Comparison of ENCODE assay signal across 9 cellular contexts in genomic region chrX:119755981-119756533, GRCh38. TPM values are rescaled to one million over a fixed set of nuclear protein-coding genes. Genes with fewer than 3 reads are reported as not detected.
A peak's percentile ranks its signal among the peaks of the same experiment; 100 is the strongest.
DNase-seq lines count a peak whose midpoint lies in the region; ATAC-seq and TF ChIP-seq lines count a peak whose summit lies in the region.
"Had no signal": no experiment of that assay in that cellular context is flagged by ENCODE, and none has a peak within 500 bp of the region (broad histone marks: within the 10 kb centered on the region; RNA-seq: fewer than 3 reads in every experiment).

No MANE protein-coding gene starts in this region.

- no peaks in the 10 kb centered on the region for H3K79me2 ChIP-seq in OCI-LY3 (ENCODE audit: low read length)

- ATAC-seq in GM18508 (IDR thresholded peaks at IDR 0.05; ENCODE audit: insufficient read depth, unreplicated experiment) (peak; percentile 85), HG02798 (IDR thresholded peaks at IDR 0.05; ENCODE audit: poor library complexity, unreplicated experiment) (peak; percentile 70)
- ATAC-seq in activated naive CD8-positive, alpha-beta T cell treated with anti-CD3 and anti-CD28 coated beads, Interleukin-2, amount 10 ng/mL, durations not matched to agents 7 days and 5 days (ENCODE audit: low read depth), result peak; percentile 70

- H3K4me3 ChIP-seq in OCI-LY3 (ENCODE audit: low read length), result peak overlapping the region; percentile 59
- H3K4me3 ChIP-seq: thoracic aorta had no signal

- H3K4me1 ChIP-seq in OCI-LY3 (ENCODE audit: low read length), result peaks cover 61% of the 10 kb centered on the region

- H3K9me3 ChIP-seq in OCI-LY3 (ENCODE audit: insufficient read depth, low read length), result no peaks in the 10 kb centered on the region
- H3K9me3 ChIP-seq: thoracic aorta had no signal

- no peaks in the 10 kb centered on the region for H3K27me3 ChIP-seq in OCI-LY3 (ENCODE audit: low read depth, low read length)

- H3K36me3 Mint-ChIP-seq in activated naive CD8-positive, alpha-beta T cell treated with anti-CD3 and anti-CD28 coated beads, Interleukin-2, amount 10 ng/mL, durations not matched to agents 7 days and 5 days, result peaks cover 1% of the 10 kb centered on the region

- H2AFZ ChIP-seq in OCI-LY3 (ENCODE audit: low read depth, low read length), result no peak overlapping the region

- POLR2A ChIA-PET in activated naive CD8-positive, alpha-beta T cell treated with anti-CD3 and anti-CD28 coated beads, Interleukin-2, amount 10 ng/mL, durations not matched to agents 7 days and 5 days (lab: Charles Lee), result interaction anchor here (1.2 to 6.0 kb wide), 5 partner anchors 13 to 97 kb away, joined by 4 to 59 read pairs (median 6); partner anchors contain the start of genes RPL39 and SEPTIN6

- H3K9ac ChIP-seq in OCI-LY3 (ENCODE audit: low read length), result peak overlapping the region; percentile 69

- H3K4me2 ChIP-seq in OCI-LY3 (ENCODE audit: low read length), result peak overlapping the region; percentile 87

- no peaks in the 10 kb centered on the region for H3K36me3 ChIP-seq in OCI-LY3 (replicated peaks; ENCODE audit: low read depth, low read length)
- H3K36me3 ChIP-seq: thoracic aorta had no signal

- peaks cover 39% of the 10 kb centered on the region for H3K4me1 Mint-ChIP-seq in activated naive CD8-positive, alpha-beta T cell treated with anti-CD3 and anti-CD28 coated beads, Interleukin-2, amount 10 ng/mL, durations not matched to agents 7 days and 5 days

- H3K9me3 Mint-ChIP-seq in activated naive CD8-positive, alpha-beta T cell treated with anti-CD3 and anti-CD28 coated beads, Interleukin-2, amount 10 ng/mL, durations not matched to agents 7 days and 5 days, result no peaks in the 10 kb centered on the region

- H3K27ac ChIP-seq in OCI-LY3 (ENCODE audit: low read length), result peak overlapping the region; percentile 100
- H3K27ac ChIP-seq: thoracic aorta had no signal

- H4K20me1 ChIP-seq in OCI-LY3 (ENCODE audit: insufficient read depth, low read length), result no peaks in the 10 kb centered on the region

- peak overlapping the region; percentile 99 for H3K27ac Mint-ChIP-seq in activated naive CD8-positive, alpha-beta T cell treated with anti-CD3 and anti-CD28 coated beads, Interleukin-2, amount 10 ng/mL, durations not matched to agents 7 days and 5 days

- peak overlapping the region; percentile 77 for H3K4me3 Mint-ChIP-seq in activated naive CD8-positive, alpha-beta T cell treated with anti-CD3 and anti-CD28 coated beads, Interleukin-2, amount 10 ng/mL, durations not matched to agents 7 days and 5 days

- peak; percentile 60 for DNase-seq in activated naive CD8-positive, alpha-beta T cell treated with anti-CD3 and anti-CD28 coated beads, Interleukin-2, amount 10 ng/mL, durations not matched to agents 7 days and 5 days
- DNase-seq in stimulated activated CD4-positive, alpha-beta T cell treated with anti-CD3 and anti-CD28 coated beads, Interleukin-4, amount 100 ng/mL, for 4 hours, result peak; percentile 16 to 28
- DNase-seq in T1000 (lab: John Stamatoyannopoulos, UW), result no peak
- no peak for DNase-seq in NCI-H1694 treated with DMSO at 0.1 percent for 48 hours (lab: John Stamatoyannopoulos, UW)
- DNase-seq in NCI-H524 treated with DMSO at 0.1 percent for 48 hours (lab: John Stamatoyannopoulos, UW), result no peak

- TF ChIP-seq CTCF in OCI-LY3 (IDR thresholded peaks at IDR 0.05; ENCODE audit: low read depth, low read length), result no peak

- no peaks in the 10 kb centered on the region for H3K27me3 Mint-ChIP-seq in activated naive CD8-positive, alpha-beta T cell treated with anti-CD3 and anti-CD28 coated beads, Interleukin-2, amount 10 ng/mL, durations not matched to agents 7 days and 5 days

RNA-seq across cellular contexts. Expression of gene SOWAHD, which starts 2.3 kb away (rescaled TPM):
- 1 to 10 TPM; 1.7 to 2.1 TPM for total RNA-seq in activated naive CD8-positive, alpha-beta T cell treated with anti-CD3 and anti-CD28 coated beads, Interleukin-2, amount 10 ng/mL, durations not matched to agents 7 days and 5 days
- total RNA-seq: thoracic aorta had no signal

RNA-seq across cellular contexts. Expression of gene RPL39, which starts 35.4 kb away (rescaled TPM):
- total RNA-seq in activated naive CD8-positive, alpha-beta T cell treated with anti-CD3 and anti-CD28 coated beads, Interleukin-2, amount 10 ng/mL, durations not matched to agents 7 days and 5 days, result 1,000 to 10,000 TPM; 2,169 to 2,323 TPM

Comparison
In these comparisons a context has a peak if more than half of its experiments do, and no peak if none do; other contexts are left out.
1. DNase-seq: peak in activated naive CD8-positive, alpha-beta T cell treated with anti-CD3 and anti-CD28 coated beads, Interleukin-2, amount 10 ng/mL, durations not matched to agents 7 days and 5 days (single experiment) and stimulated activated CD4-positive, alpha-beta T cell treated with anti-CD3 and anti-CD28 coated beads, Interleukin-4, amount 100 ng/mL, for 4 hours (2 of 2); none in T1000 (single experiment), NCI-H1694 treated with DMSO at 0.1 percent for 48 hours (single experiment) and NCI-H524 treated with DMSO at 0.1 percent for 48 hours (single experiment).
2. Peak in every context shown above with its lines, with median percentiles within 50 percentile points of each other: ATAC-seq.